In genomic region chr7:96675548-96675947, GRCh38 we compare ENCODE assay signal across 22 cellular contexts. TPM values are rescaled to one million over a fixed set of nuclear protein-coding genes. Genes with fewer than 3 reads are reported as not detected.
A peak's percentile ranks its signal among the peaks of the same experiment; 100 is the strongest.
DNase-seq lines count a peak whose midpoint lies in the region; FAIRE-seq and TF ChIP-seq lines count a peak whose summit lies in the region.
"Had no signal": no experiment of that assay in that cellular context is flagged by ENCODE, and none has a peak within 500 bp of the region (broad histone marks: within the 10 kb centered on the region; RNA-seq: fewer than 3 reads in every experiment).

No MANE protein-coding gene starts in this region.

- H3K9me3 ChIP-seq in BE2C, result no peaks in the 10 kb centered on the region
- H3K9me3 ChIP-seq in HEK293 (ENCODE audit: control insufficient read depth, insufficient read depth, low read depth, low read length), result no peaks in the 10 kb centered on the region
- H3K9me3 ChIP-seq: HAP-1, sigmoid colon, thyroid gland had no signal

- peak; percentile 66 for DNase-seq in BE2C
- peak; percentile 86 to 96 for DNase-seq in NCI-H524 (lab: John Stamatoyannopoulos, UW)
- DNase-seq in choroid plexus epithelial cell (ENCODE audit: low read depth), result peak; percentile 3
- DNase-seq in D721Med (ENCODE audit: insufficient read length, low spot score), result no peak
- no peak for DNase-seq in GF-D8 (lab: John Stamatoyannopoulos, UW)
- no peak for DNase-seq in NCI-H128 (lab: John Stamatoyannopoulos, UW; ENCODE audit: unreplicated experiment)
- DNase-seq in NCI-H1694 treated with DMSO at 0.1 percent for 48 hours (lab: John Stamatoyannopoulos, UW), result no peak
- DNase-seq: activated CD4-positive, alpha-beta T cell treated with anti-CD3 and anti-CD28 coated beads, Interleukin-2, amount 50 U/mL, for 1 hour; activated CD8-positive, alpha-beta memory T cell treated with anti-CD3 and anti-CD28 coated beads, Interleukin-2, amount 10 ng/mL, durations not matched to agents 7 days and 5 days; activated naive CD4-positive, alpha-beta T cell treated with anti-CD3 and anti-CD28 coated beads for 36 hours; activated T-cell treated with anti-CD3 and anti-CD28 coated beads, Interleukin-2, amount 50 U/mL, for 72 hours; NCI-H1048; sigmoid colon; stimulated activated naive CD8-positive, alpha-beta T cell treated with anti-CD3 and anti-CD28 coated beads, Interleukin-15, Interleukin-2, amounts not matched to agents 100 U/mL and 50 U/mL, for 24 hours; thyroid gland had no signal

- no peak for FAIRE-seq in D721Med (lab: Jason Lieb, UNC)
- FAIRE-seq: endometrium had no signal

- H3K27me3 ChIP-seq in BE2C, result no peaks in the 10 kb centered on the region
- H3K27me3 ChIP-seq: cardiac muscle cell, neural progenitor cell, sigmoid colon, thyroid gland had no signal

- H3K36me3 ChIP-seq in BE2C, result no peaks in the 10 kb centered on the region
- no peaks in the 10 kb centered on the region; a peak in 1 of 3 replicates for H3K36me3 ChIP-seq in HEK293 (ENCODE audit: control insufficient read depth in 2 of 2, insufficient read depth in 1 of 2, low read length in 2 of 2)
- H3K36me3 ChIP-seq: cardiac muscle cell, HAP-1, neural progenitor cell, thyroid gland had no signal

- H3K4me3 ChIP-seq in BE2C (ENCODE audit: low read depth, low read length) (no peak overlapping the region), HEK293 (ENCODE audit: low read depth, low read length) (no peak overlapping the region), choroid plexus epithelial cell (ENCODE audit: low read depth, low read length) (no peak overlapping the region)
- H3K4me3 ChIP-seq: cardiac muscle cell, HAP-1, neural progenitor cell, sigmoid colon, thyroid gland had no signal

- H3K4me1 ChIP-seq in BE2C (peaks cover 33% of the 10 kb centered on the region), HEK293 (ENCODE audit: control insufficient read depth, insufficient read depth, low read length) (peaks cover 11% of the 10 kb centered on the region)
- H3K4me1 ChIP-seq: HAP-1, neural progenitor cell, thyroid gland had no signal

- no peak overlapping the region for H3K27ac ChIP-seq in HEK293 (ENCODE audit: extremely low read depth, low read depth, low read length)
- H3K27ac ChIP-seq: C4-2B, cardiac muscle cell, neural progenitor cell, sigmoid colon, thyroid gland, VCaP had no signal

- POLR2A ChIA-PET in HEK293 (lab: Yijun Ruan, JAX), result no interaction called here

- CTCF ChIA-PET in HEK293 (lab: Yijun Ruan, JAX), result interaction anchor here (0.6 kb wide), 2 partner anchors 79 to 451 kb away, joined by 3 read pairs; no protein-coding TSS in a partner anchor

- TF ChIP-seq CTCF in BE2C (IDR thresholded peaks at IDR 0.05; ENCODE audit: low read depth, low read length) (no peak), HEK293 (tag by site-specific recombination; IDR thresholded peaks at IDR 0.05) (no peak), choroid plexus epithelial cell (conservative IDR thresholded peaks at IDR 0.05; ENCODE audit: low read depth, low read length) (no peak), D721Med (IDR thresholded peaks at IDR 0.05; ENCODE audit: insufficient read depth, missing control alignments) (no peak)

TF ChIP-seq in HEK293, 187 proteins besides CTCF, POLR2A, EP300 and RAD21:
- peak; percentile 40; the same call in 1 of the 2 replicates for TF ChIP-seq ZIC2 (tag by site-specific recombination; IDR thresholded peaks at IDR 0.05)
- TF ChIP-seq ZEB2 (tag by site-specific recombination; IDR thresholded peaks at IDR 0.05), result no peak
- no peak for TF ChIP-seq ATF2 (tag by site-specific recombination; IDR thresholded peaks at IDR 0.05; ENCODE audit: low read depth)
- no peak for TF ChIP-seq MZF1 (tag by site-specific recombination; IDR thresholded peaks at IDR 0.05; ENCODE audit: borderline replicate concordance)
- TF ChIP-seq ZNF146 (tag by site-specific recombination; IDR thresholded peaks at IDR 0.05), result no peak
- no peak for TF ChIP-seq KLF16 (tag by site-specific recombination; IDR thresholded peaks at IDR 0.05)
- no peak for TF ChIP-seq ZNF555 (tag by site-specific recombination; conservative IDR thresholded peaks at IDR 0.05)
- no peak for TF ChIP-seq KLF1 (tag by site-specific recombination; IDR thresholded peaks at IDR 0.05)
- TF ChIP-seq ZFP41 (tag by site-specific recombination; IDR thresholded peaks at IDR 0.05; ENCODE audit: borderline replicate concordance), result no peak
- no peak for TF ChIP-seq ZNF184 (tag by site-specific recombination; IDR thresholded peaks at IDR 0.05)
- no peak for TF ChIP-seq ZNF2 (tag by site-specific recombination; IDR thresholded peaks at IDR 0.05)
- TF ChIP-seq ZNF561 (tag by site-specific recombination; IDR thresholded peaks at IDR 0.05; ENCODE audit: borderline replicate concordance), result no peak
- TF ChIP-seq ZNF394 (tag by site-specific recombination; IDR thresholded peaks at IDR 0.05; ENCODE audit: borderline replicate concordance), result no peak
- TF ChIP-seq ZBTB8A (tag by site-specific recombination; IDR thresholded peaks at IDR 0.05), result no peak
- TF ChIP-seq SCRT1 (tag by site-specific recombination; IDR thresholded peaks at IDR 0.05; ENCODE audit: borderline replicate concordance), result no peak
- TF ChIP-seq OSR2 (tag by site-specific recombination; IDR thresholded peaks at IDR 0.05), result peak; percentile 96
- TF ChIP-seq ZBTB21 (tag by site-specific recombination; IDR thresholded peaks at IDR 0.05), result no peak
- TF ChIP-seq ZBTB1 (tag by site-specific recombination; IDR thresholded peaks at IDR 0.05), result no peak
- TF ChIP-seq ZNF148 (tag by site-specific recombination; IDR thresholded peaks at IDR 0.05; ENCODE audit: borderline replicate concordance), result no peak
- no peak for TF ChIP-seq ZNF513 (tag by site-specific recombination; IDR thresholded peaks at IDR 0.05)
- no peak for TF ChIP-seq ZNF202 (tag by site-specific recombination; IDR thresholded peaks at IDR 0.05; ENCODE audit: borderline replicate concordance)
- TF ChIP-seq ZNF155 (tag by site-specific recombination; IDR thresholded peaks at IDR 0.05), result no peak
- TF ChIP-seq ZNF341 (tag by site-specific recombination; IDR thresholded peaks at IDR 0.05; ENCODE audit: low read depth), result no peak
- no peak for TF ChIP-seq ZNF837 (tag by site-specific recombination; IDR thresholded peaks at IDR 0.05)
- no peak for TF ChIP-seq ZBTB48 (tag by site-specific recombination; IDR thresholded peaks at IDR 0.05)
- peak; percentile 44; the same call in 1 of the 2 replicates for TF ChIP-seq FEZF1 (tag by site-specific recombination; IDR thresholded peaks at IDR 0.05)

RNA-seq across cellular contexts. Expression of gene SEM1, which starts 34.1 kb away (rescaled TPM):
- 397 TPM for polyA plus RNA-seq in BE2C (2012; ENCODE audit: insufficient read depth, insufficient read length, low read depth)

Comparison
In these comparisons a context has a peak if more than half of its experiments do, and no peak if none do; other contexts are left out.
1. DNase-seq: peak in BE2C (single experiment), NCI-H524 (2 of 2) and choroid plexus epithelial cell (single experiment); none in D721Med (single experiment), GF-D8 (single experiment), NCI-H128 (single experiment) and NCI-H1694 treated with DMSO at 0.1 percent for 48 hours (single experiment).